Comparison of ENCODE assay signal across 2 cellular contexts in the genomic region with DNA sequence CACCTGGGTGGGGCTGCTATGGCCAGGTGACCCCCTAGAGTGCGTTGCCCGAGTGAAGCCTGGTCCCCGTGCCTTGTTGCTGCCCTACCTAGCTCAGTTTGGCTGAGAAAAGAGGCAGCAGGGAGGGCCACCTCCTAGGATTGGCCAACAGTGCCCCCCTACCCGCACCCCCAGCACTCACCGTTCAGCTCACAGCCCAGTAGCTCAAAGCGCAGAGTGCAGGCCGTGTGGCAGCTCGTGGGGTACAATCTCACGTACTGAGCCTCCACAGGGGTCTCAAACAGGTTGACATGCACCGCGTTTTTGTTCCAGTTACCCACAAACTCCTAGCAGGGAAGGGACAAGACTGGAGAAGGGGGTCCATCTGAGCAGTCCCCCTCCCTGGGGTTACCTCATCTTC.
A peak's percentile ranks its signal among the peaks of the same experiment; 100 is the strongest.
TF ChIP-seq lines count a peak whose summit lies in the region.

No MANE protein-coding gene starts in this region.

TF ChIP-seq in GM23338, 12 proteins besides CTCF, POLR2A, EP300 and RAD21 (continues in another document):
- TF ChIP-seq, protein P1, sequence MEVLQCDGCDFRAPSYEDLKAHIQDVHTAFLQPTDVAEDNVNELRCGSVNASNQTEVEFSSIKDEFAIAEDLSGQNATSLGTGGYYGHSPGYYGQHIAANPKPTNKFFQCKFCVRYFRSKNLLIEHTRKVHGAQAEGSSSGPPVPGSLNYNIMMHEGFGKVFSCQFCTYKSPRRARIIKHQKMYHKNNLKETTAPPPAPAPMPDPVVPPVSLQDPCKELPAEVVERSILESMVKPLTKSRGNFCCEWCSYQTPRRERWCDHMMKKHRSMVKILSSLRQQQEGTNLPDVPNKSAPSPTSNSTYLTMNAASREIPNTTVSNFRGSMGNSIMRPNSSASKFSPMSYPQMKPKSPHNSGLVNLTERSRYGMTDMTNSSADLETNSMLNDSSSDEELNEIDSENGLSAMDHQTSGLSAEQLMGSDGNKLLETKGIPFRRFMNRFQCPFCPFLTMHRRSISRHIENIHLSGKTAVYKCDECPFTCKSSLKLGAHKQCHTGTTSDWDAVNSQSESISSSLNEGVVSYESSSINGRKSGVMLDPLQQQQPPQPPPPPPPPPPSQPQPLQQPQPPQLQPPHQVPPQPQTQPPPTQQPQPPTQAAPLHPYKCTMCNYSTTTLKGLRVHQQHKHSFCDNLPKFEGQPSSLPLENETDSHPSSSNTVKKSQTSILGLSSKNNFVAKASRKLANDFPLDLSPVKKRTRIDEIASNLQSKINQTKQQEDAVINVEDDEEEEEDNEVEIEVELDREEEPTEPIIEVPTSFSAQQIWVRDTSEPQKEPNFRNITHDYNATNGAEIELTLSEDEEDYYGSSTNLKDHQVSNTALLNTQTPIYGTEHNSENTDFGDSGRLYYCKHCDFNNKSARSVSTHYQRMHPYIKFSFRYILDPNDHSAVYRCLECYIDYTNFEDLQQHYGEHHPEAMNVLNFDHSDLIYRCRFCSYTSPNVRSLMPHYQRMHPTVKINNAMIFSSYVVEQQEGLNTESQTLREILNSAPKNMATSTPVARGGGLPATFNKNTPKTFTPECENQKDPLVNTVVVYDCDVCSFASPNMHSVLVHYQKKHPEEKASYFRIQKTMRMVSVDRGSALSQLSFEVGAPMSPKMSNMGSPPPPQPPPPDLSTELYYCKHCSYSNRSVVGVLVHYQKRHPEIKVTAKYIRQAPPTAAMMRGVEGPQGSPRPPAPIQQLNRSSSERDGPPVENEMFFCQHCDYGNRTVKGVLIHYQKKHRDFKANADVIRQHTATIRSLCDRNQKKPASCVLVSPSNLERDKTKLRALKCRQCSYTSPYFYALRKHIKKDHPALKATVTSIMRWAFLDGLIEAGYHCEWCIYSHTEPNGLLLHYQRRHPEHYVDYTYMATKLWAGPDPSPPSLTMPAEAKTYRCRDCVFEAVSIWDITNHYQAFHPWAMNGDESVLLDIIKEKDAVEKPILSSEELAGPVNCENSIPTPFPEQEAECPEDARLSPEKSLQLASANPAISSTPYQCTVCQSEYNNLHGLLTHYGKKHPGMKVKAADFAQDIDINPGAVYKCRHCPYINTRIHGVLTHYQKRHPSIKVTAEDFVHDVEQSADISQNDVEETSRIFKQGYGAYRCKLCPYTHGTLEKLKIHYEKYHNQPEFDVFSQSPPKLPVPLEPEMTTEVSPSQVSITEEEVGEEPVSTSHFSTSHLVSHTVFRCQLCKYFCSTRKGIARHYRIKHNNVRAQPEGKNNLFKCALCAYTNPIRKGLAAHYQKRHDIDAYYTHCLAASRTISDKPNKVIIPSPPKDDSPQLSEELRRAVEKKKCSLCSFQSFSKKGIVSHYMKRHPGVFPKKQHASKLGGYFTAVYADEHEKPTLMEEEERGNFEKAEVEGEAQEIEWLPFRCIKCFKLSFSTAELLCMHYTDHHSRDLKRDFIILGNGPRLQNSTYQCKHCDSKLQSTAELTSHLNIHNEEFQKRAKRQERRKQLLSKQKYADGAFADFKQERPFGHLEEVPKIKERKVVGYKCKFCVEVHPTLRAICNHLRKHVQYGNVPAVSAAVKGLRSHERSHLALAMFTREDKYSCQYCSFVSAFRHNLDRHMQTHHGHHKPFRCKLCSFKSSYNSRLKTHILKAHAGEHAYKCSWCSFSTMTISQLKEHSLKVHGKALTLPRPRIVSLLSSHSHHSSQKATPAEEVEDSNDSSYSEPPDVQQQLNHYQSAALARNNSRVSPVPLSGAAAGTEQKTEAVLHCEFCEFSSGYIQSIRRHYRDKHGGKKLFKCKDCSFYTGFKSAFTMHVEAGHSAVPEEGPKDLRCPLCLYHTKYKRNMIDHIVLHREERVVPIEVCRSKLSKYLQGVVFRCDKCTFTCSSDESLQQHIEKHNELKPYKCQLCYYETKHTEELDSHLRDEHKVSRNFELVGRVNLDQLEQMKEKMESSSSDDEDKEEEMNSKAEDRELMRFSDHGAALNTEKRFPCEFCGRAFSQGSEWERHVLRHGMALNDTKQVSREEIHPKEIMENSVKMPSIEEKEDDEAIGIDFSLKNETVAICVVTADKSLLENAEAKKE (CRISPR knock-in tag; IDR thresholded peaks at IDR 0.05): no peak
- TF ChIP-seq NANOG (IDR thresholded peaks at IDR 0.05; ENCODE audit: borderline replicate concordance) (no peak), ZNF331 (CRISPR knock-in tag; IDR thresholded peaks at IDR 0.05; ENCODE audit: low read depth) (no peak), ZNF114 (CRISPR knock-in tag; IDR thresholded peaks at IDR 0.05) (no peak), EZH2 (IDR thresholded peaks at IDR 0.05; ENCODE audit: low read depth, unreplicated experiment) (no peak), CREB1 (CRISPR knock-in tag; IDR thresholded peaks at IDR 0.05; ENCODE audit: low read depth) (no peak), STAT1 (IDR thresholded peaks at IDR 0.05; ENCODE audit: unreplicated experiment) (no peak), POLR2AphosphoS5 (IDR thresholded peaks at IDR 0.05; ENCODE audit: low read depth) (no peak)
- TF ChIP-seq, protein P2, sequence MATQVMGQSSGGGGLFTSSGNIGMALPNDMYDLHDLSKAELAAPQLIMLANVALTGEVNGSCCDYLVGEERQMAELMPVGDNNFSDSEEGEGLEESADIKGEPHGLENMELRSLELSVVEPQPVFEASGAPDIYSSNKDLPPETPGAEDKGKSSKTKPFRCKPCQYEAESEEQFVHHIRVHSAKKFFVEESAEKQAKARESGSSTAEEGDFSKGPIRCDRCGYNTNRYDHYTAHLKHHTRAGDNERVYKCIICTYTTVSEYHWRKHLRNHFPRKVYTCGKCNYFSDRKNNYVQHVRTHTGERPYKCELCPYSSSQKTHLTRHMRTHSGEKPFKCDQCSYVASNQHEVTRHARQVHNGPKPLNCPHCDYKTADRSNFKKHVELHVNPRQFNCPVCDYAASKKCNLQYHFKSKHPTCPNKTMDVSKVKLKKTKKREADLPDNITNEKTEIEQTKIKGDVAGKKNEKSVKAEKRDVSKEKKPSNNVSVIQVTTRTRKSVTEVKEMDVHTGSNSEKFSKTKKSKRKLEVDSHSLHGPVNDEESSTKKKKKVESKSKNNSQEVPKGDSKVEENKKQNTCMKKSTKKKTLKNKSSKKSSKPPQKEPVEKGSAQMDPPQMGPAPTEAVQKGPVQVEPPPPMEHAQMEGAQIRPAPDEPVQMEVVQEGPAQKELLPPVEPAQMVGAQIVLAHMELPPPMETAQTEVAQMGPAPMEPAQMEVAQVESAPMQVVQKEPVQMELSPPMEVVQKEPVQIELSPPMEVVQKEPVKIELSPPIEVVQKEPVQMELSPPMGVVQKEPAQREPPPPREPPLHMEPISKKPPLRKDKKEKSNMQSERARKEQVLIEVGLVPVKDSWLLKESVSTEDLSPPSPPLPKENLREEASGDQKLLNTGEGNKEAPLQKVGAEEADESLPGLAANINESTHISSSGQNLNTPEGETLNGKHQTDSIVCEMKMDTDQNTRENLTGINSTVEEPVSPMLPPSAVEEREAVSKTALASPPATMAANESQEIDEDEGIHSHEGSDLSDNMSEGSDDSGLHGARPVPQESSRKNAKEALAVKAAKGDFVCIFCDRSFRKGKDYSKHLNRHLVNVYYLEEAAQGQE (IDR thresholded peaks at IDR 0.05; ENCODE audit: unreplicated experiment): no peak
- TF ChIP-seq, protein P3, sequence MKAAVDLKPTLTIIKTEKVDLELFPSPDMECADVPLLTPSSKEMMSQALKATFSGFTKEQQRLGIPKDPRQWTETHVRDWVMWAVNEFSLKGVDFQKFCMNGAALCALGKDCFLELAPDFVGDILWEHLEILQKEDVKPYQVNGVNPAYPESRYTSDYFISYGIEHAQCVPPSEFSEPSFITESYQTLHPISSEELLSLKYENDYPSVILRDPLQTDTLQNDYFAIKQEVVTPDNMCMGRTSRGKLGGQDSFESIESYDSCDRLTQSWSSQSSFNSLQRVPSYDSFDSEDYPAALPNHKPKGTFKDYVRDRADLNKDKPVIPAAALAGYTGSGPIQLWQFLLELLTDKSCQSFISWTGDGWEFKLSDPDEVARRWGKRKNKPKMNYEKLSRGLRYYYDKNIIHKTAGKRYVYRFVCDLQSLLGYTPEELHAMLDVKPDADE (IDR thresholded peaks at IDR 0.05): no peak

TF ChIP-seq in H1, 55 proteins besides CTCF, POLR2A, EP300 and RAD21:
- TF ChIP-seq SUZ12 (IDR thresholded peaks at IDR 0.05; ENCODE audit: low read length) (no peak), POLR2AphosphoS5 (IDR thresholded peaks at IDR 0.05; ENCODE audit: low read depth, low read length) (0 out of 2 replicates have a peak, but pooled peaks have one; percentile 25)
- TF ChIP-seq, protein P4, sequence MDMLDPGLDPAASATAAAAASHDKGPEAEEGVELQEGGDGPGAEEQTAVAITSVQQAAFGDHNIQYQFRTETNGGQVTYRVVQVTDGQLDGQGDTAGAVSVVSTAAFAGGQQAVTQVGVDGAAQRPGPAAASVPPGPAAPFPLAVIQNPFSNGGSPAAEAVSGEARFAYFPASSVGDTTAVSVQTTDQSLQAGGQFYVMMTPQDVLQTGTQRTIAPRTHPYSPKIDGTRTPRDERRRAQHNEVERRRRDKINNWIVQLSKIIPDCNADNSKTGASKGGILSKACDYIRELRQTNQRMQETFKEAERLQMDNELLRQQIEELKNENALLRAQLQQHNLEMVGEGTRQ (IDR thresholded peaks at IDR 0.05; ENCODE audit: low read length): no peak
